9 cellular contexts compared by ENCODE assay signal in the genomic region with DNA sequence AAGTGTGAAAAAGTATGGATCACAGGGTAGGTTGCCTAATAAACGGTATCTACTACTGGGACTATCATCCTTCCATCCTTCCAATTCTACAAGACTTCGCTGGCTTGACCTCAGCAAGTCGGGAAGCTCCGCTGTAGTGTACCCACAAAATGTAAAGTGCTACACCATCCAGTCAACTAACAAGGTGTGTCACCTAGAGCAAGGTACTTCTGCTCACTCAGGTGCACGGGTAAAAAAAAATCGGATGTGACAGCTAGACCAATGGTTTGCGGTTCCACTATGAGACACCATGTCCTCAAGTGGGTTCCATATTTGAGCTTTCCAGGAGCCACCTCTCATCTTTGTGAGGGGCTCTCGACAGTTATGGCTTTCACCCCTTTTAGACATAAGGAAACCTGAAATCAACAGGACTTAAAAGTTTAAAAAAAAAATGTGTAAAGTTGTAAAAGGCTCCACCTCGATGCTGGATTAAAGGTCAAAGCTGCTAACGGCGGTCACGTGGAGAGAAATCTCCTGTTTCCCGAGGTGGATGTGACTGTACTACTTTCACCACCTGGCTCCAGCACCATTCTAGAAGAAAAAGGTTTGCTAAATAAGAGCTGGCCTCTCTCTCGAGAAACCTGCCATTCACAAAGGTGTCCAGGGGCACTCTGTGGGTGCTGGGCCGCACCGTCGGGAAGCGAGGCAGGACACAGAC. TPM values are rescaled to one million over a fixed set of nuclear protein-coding genes. Genes with fewer than 3 reads are reported as not detected.
A peak's percentile ranks its signal among the peaks of the same experiment; 100 is the strongest.
DNase-seq lines count a peak whose midpoint lies in the region; ATAC-seq, FAIRE-seq and TF ChIP-seq lines count a peak whose summit lies in the region.
"Had no signal": no experiment of that assay in that cellular context is flagged by ENCODE, and none has a peak within 500 bp of the region (broad histone marks: within the 10 kb centered on the region; RNA-seq: fewer than 3 reads in every experiment).

No MANE protein-coding gene starts in this region.

- H3K4me1 Mint-ChIP-seq in GM23338 = peaks cover 22% of the 10 kb centered on the region; the same call in 2 of the 3 replicates

- peaks cover 39% of the 10 kb centered on the region for H3K36me3 ChIP-seq in ACC112 (ENCODE audit: insufficient read depth, low read length)
- H3K36me3 ChIP-seq in GM23338 (ENCODE audit: insufficient read depth) = peaks cover 49% of the 10 kb centered on the region
- peaks cover 20 to 35% of the 10 kb centered on the region in 2 experiments for H3K36me3 ChIP-seq in keratinocyte (ENCODE audit: control insufficient read depth in 2 of 2, extremely low read depth in 1 of 2, insufficient read depth in 2 of 2, low read length in 2 of 2)
- peaks cover 21% of the 10 kb centered on the region for H3K36me3 ChIP-seq in thoracic aorta

- FAIRE-seq in keratinocyte (lab: Jason Lieb, UNC) = no peak

- H3K4me2 ChIP-seq in GM23338 (peak overlapping the region; percentile 88), keratinocyte (ENCODE audit: control insufficient read depth, extremely low read depth, insufficient read depth, low read depth, low read length) (peak overlapping the region; percentile 88)

- H3K27me3 ChIP-seq in ACC112 (ENCODE audit: insufficient read depth, low read length) (no peaks in the 10 kb centered on the region), GM23338 (ENCODE audit: insufficient read depth) (0 out of 2 replicates have a peak, but pooled peaks cover 4% of the 10 kb centered on the region), keratinocyte (ENCODE audit: control insufficient read depth, extremely low read depth, insufficient read depth, low read length) (no peaks in the 10 kb centered on the region), thoracic aorta (replicated peaks; ENCODE audit: insufficient read depth) (no peaks in the 10 kb centered on the region)

- peak overlapping the region; percentile 55 for H2AFZ ChIP-seq in ACC112 (ENCODE audit: low read length, unreplicated experiment)
- peak overlapping the region; percentile 93 for H2AFZ ChIP-seq in GM23338
- peak overlapping the region; percentile 73 for H2AFZ ChIP-seq in keratinocyte (ENCODE audit: control insufficient read depth, low read length)

- no peaks in the 10 kb centered on the region for H3K9me3 Mint-ChIP-seq in GM23338

- H3K9ac ChIP-seq in keratinocyte (ENCODE audit: control insufficient read depth, extremely low read depth, insufficient read depth, low read length) = peak overlapping the region; percentile 81

- H3K4me3 Mint-ChIP-seq in GM23338 = peak overlapping the region; percentile 93

- H3K27ac ChIP-seq in ACC112 (ENCODE audit: low read depth, low read length) (peak overlapping the region; percentile 48; the same call in 1 of the 2 replicates), GM23338 (ENCODE audit: low read depth) (no peak overlapping the region), keratinocyte (ENCODE audit: control insufficient read depth, insufficient read depth, low read length) (peak overlapping the region; percentile 72), thoracic aorta (peak overlapping the region; percentile 76 to 81)

- H4K20me1 ChIP-seq in GM23338 (replicated peaks; ENCODE audit: insufficient read depth) = peaks cover 43% of the 10 kb centered on the region
- H4K20me1 ChIP-seq in keratinocyte (ENCODE audit: control insufficient read depth, extremely low read depth, insufficient read depth, low read length) = peaks cover 3% of the 10 kb centered on the region

- H3K9me3 ChIP-seq in keratinocyte (ENCODE audit: control insufficient read depth, low read depth, low read length) = no peaks in the 10 kb centered on the region
- H3K9me3 ChIP-seq in thoracic aorta = no peaks in the 10 kb centered on the region

- no peaks in the 10 kb centered on the region for H3K9me1 ChIP-seq in keratinocyte (ENCODE audit: control insufficient read depth, extremely low read depth, insufficient read depth, low read length)

- TF ChIP-seq CTCF in GM23338 (conservative IDR thresholded peaks at IDR 0.05; ENCODE audit: low read depth in 2 of 2) (no peak), keratinocyte (optimal IDR thresholded peaks at IDR 0.05 in 1 of 3, IDR thresholded peaks at IDR 0.05 in 1 of 3, conservative IDR thresholded peaks at IDR 0.05 in 1 of 3; ENCODE audit: extremely low read depth in 1 of 3, insufficient read depth in 2 of 3, low read length in 3 of 3) (no peak), thoracic aorta (IDR thresholded peaks at IDR 0.05) (no peak)

- H3F3A ChIP-seq in GM23338 (replicated peaks; ENCODE audit: low read depth) = 0 out of 2 replicates have a peak, but pooled peaks cover 5% of the 10 kb centered on the region

- H3K4me3 ChIP-seq in ACC112 (ENCODE audit: low read depth, low read length) (peak overlapping the region; percentile 86), GM23338 (peak overlapping the region; percentile 90), keratinocyte (ENCODE audit: control insufficient read depth in 2 of 3, extremely low read depth in 1 of 3, insufficient read depth in 2 of 3, low read depth in 1 of 3, low read length in 3 of 3) (peak overlapping the region; percentile 69 to 93 (median 71)), thoracic aorta (peak overlapping the region; percentile 88)

- H3K27me3 Mint-ChIP-seq in GM23338 (ENCODE audit: insufficient read depth, low read depth, poor library complexity) = peaks cover 27% of the 10 kb centered on the region

- peaks cover 72% of the 10 kb centered on the region for H3K36me3 Mint-ChIP-seq in GM23338 (ENCODE audit: low read depth)

- no peak overlapping the region for H3K27ac Mint-ChIP-seq in GM23338

- H3K9me2 ChIP-seq in GM23338 (ENCODE audit: insufficient read depth) = no peaks in the 10 kb centered on the region

- H3K79me2 ChIP-seq in ACC112 (ENCODE audit: control insufficient read depth, insufficient read depth, low read length, unreplicated experiment) (peaks cover 64% of the 10 kb centered on the region), GM23338 (replicated peaks; ENCODE audit: insufficient read depth) (peaks cover 47% of the 10 kb centered on the region), keratinocyte (ENCODE audit: control insufficient read depth, insufficient read depth, low read length) (peaks cover 65% of the 10 kb centered on the region)

- DNase-seq in GM23338 (ENCODE audit: low spot score) (peak; percentile 25), keratinocyte (ENCODE audit: low read depth, low spot score) (no peak), thoracic aorta (ENCODE audit: low spot score) (no peak), amygdala (lab: John Stamatoyannopoulos, UW) (no peak), MV-4-11 (lab: John Stamatoyannopoulos, UW) (no peak), GM03348 (ENCODE audit: low spot score) (no peak)
- DNase-seq in activated gamma-delta T cell treated with anti-CD3 and anti-CD28 coated beads, Interleukin-2, amount 50 U/mL, for 16 hours (ENCODE audit: low read depth) = peak; percentile 39

- dilution Hi-C loops in keratinocyte (cut with MboI; ENCODE audit: extremely low pct_ligation_motif_present, low sequenced_read_pairs) = no loop called here

- peak; percentile 7 for ATAC-seq in GM23338
- ATAC-seq in thoracic aorta (ENCODE audit: insufficient number of reproducible peaks, low FRiP score, low read depth) = no peak

- H3K4me1 ChIP-seq in ACC112 (ENCODE audit: control insufficient read depth, insufficient read depth, low read length, unreplicated experiment) = peaks cover 46% of the 10 kb centered on the region
- peaks cover 23% of the 10 kb centered on the region for H3K4me1 ChIP-seq in GM23338 (ENCODE audit: insufficient read depth)
- H3K4me1 ChIP-seq in keratinocyte (ENCODE audit: control insufficient read depth, extremely low read depth, insufficient read depth, low read length) = peaks cover 31% of the 10 kb centered on the region
- H3K4me1 ChIP-seq in thoracic aorta (ENCODE audit: control insufficient read depth in 1 of 2, low read depth in 2 of 2) = peaks cover 28 to 52% of the 10 kb centered on the region in 2 donors

RNA-seq across cellular contexts. Expression of a gene that starts 0.7 kb away (rescaled TPM):
- 8.5 and 12.9 TPM in 2 replicates for total RNA-seq in GM23338 (2014; rRNA removed; shearing (Covaris generic))
- polyA plus RNA-seq in GM23338 (2016; fragmentation: Nextera tagmentation; extraction: Ambion mirVana) = 211 and 233 TPM in 2 replicates
- polyA plus RNA-seq in keratinocyte = 48.3 to 100 TPM (median 99.7 TPM) in 3 replicates
- polyA plus RNA-seq in keratinocyte (2011; ENCODE audit: low read depth) = 103 TPM
- polyA plus RNA-seq in keratinocyte (2011; cell fraction: cytosol; rRNA removed) = 59.0 and 59.8 TPM in 2 replicates
- polyA plus RNA-seq in keratinocyte (2011; cell fraction: nucleus; rRNA removed) = 9.8 and 16.4 TPM in 2 replicates
- polyA plus RNA-seq in keratinocyte (2012; ENCODE audit: low replicate concordance) = 71.0 and 118 TPM in 2 replicates
- 5.2 to 8.3 TPM (median 6.4 TPM) in 3 replicates for polyA minus RNA-seq in keratinocyte
- polyA minus RNA-seq in keratinocyte (2011; cell fraction: cytosol; rRNA and poly(A)+ RNA removed) = 37.8 TPM
- polyA minus RNA-seq in keratinocyte (2011; cell fraction: nucleus; rRNA and poly(A)+ RNA removed) = 3.3 and 3.9 TPM in 2 replicates
- total RNA-seq in thoracic aorta = 10 to 100 TPM; 16.8 to 21.1 TPM

RNA-seq across cellular contexts. Expression of a gene that starts 11.1 kb away (rescaled TPM):
- 43.6 and 47.4 TPM in 2 replicates for total RNA-seq in GM23338 (2014; rRNA removed; shearing (Covaris generic))
- polyA plus RNA-seq in GM23338 (2016; fragmentation: Nextera tagmentation; extraction: Ambion mirVana) = 33.4 and 42.7 TPM in 2 replicates
- polyA plus RNA-seq in keratinocyte = 70.7 to 86.9 TPM (median 75.3 TPM) in 3 replicates
- polyA plus RNA-seq in keratinocyte (2011; ENCODE audit: low read depth) = 211 TPM
- polyA plus RNA-seq in keratinocyte (2011; cell fraction: cytosol; rRNA removed) = 66.1 and 129 TPM in 2 replicates
- polyA plus RNA-seq in keratinocyte (2011; cell fraction: nucleus; rRNA removed) = 26.8 and 42.0 TPM in 2 replicates
- 79.1 and 112 TPM in 2 replicates for polyA plus RNA-seq in keratinocyte (2012; ENCODE audit: low replicate concordance)
- polyA minus RNA-seq in keratinocyte = 90.1 to 126 TPM (median 96.3 TPM) in 3 replicates
- polyA minus RNA-seq in keratinocyte (2011; cell fraction: cytosol; rRNA and poly(A)+ RNA removed) = 106 TPM
- polyA minus RNA-seq in keratinocyte (2011; cell fraction: nucleus; rRNA and poly(A)+ RNA removed) = 26.6 and 32.0 TPM in 2 replicates
- total RNA-seq in thoracic aorta = 10 to 100 TPM; 25.5 to 30.5 TPM

RNA-seq across cellular contexts. Expression of a gene that starts 12.2 kb away (rescaled TPM):
- total RNA-seq in GM23338 (2014; rRNA removed; shearing (Covaris generic)) = not detected in 2 replicates
- not detected in 2 replicates for polyA plus RNA-seq in GM23338 (2016; fragmentation: Nextera tagmentation; extraction: Ambion mirVana)
- 0.03 TPM in 1 of 3 replicates, not detected in the others for polyA plus RNA-seq in keratinocyte
- polyA plus RNA-seq in keratinocyte (2011; ENCODE audit: low read depth) = not detected
- polyA plus RNA-seq in keratinocyte (2011; cell fraction: cytosol; rRNA removed) = not detected in 2 replicates
- 0.04 TPM in 1 of 2 replicates, not detected in the other for polyA plus RNA-seq in keratinocyte (2011; cell fraction: nucleus; rRNA removed)
- polyA plus RNA-seq in keratinocyte (2012; ENCODE audit: low replicate concordance) = 0.02 and 0.08 TPM in 2 replicates
- not detected in 3 replicates for polyA minus RNA-seq in keratinocyte
- not detected for polyA minus RNA-seq in keratinocyte (2011; cell fraction: cytosol; rRNA and poly(A)+ RNA removed)
- polyA minus RNA-seq in keratinocyte (2011; cell fraction: nucleus; rRNA and poly(A)+ RNA removed) = not detected in 2 replicates
- total RNA-seq in thoracic aorta = under 1 TPM in 1 of 2 donors, not detected in 1; 0.54 TPM
- total RNA-seq: renal cortical epithelial cell had no signal

RNA-seq across cellular contexts. Expression of a gene that starts 24.4 kb away (rescaled TPM):
- total RNA-seq in GM23338 (2014; rRNA removed; shearing (Covaris generic)) = 41.4 and 47.7 TPM in 2 replicates
- 0.58 and 0.63 TPM in 2 replicates for polyA plus RNA-seq in GM23338 (2016; fragmentation: Nextera tagmentation; extraction: Ambion mirVana)
- polyA plus RNA-seq in keratinocyte = 102 to 171 TPM (median 138 TPM) in 3 replicates
- polyA plus RNA-seq in keratinocyte (2011; ENCODE audit: low read depth) = 63.5 TPM
- 76.8 and 119 TPM in 2 replicates for polyA plus RNA-seq in keratinocyte (2011; cell fraction: cytosol; rRNA removed)
- 133 and 140 TPM in 2 replicates for polyA plus RNA-seq in keratinocyte (2011; cell fraction: nucleus; rRNA removed)
- polyA plus RNA-seq in keratinocyte (2012; ENCODE audit: low replicate concordance) = 25.5 and 178 TPM in 2 replicates
- 74.1 to 149 TPM (median 79.1 TPM) in 3 replicates for polyA minus RNA-seq in keratinocyte
- polyA minus RNA-seq in keratinocyte (2011; cell fraction: cytosol; rRNA and poly(A)+ RNA removed) = 105 TPM
- 54.2 and 59.5 TPM in 2 replicates for polyA minus RNA-seq in keratinocyte (2011; cell fraction: nucleus; rRNA and poly(A)+ RNA removed)
- total RNA-seq in thoracic aorta = 100 to 1,000 TPM; 242 to 436 TPM

RNA-seq across cellular contexts. Expression of a gene that starts 50.4 kb away (rescaled TPM):
- 67.0 and 75.8 TPM in 2 replicates for total RNA-seq in GM23338 (2014; rRNA removed; shearing (Covaris generic))
- 52.1 and 52.9 TPM in 2 replicates for polyA plus RNA-seq in GM23338 (2016; fragmentation: Nextera tagmentation; extraction: Ambion mirVana)
- polyA plus RNA-seq in keratinocyte = 59.7 to 105 TPM (median 68.5 TPM) in 3 replicates
- polyA plus RNA-seq in keratinocyte (2011; ENCODE audit: low read depth) = 93.9 TPM
- polyA plus RNA-seq in keratinocyte (2011; cell fraction: cytosol; rRNA removed) = 83.6 and 87.1 TPM in 2 replicates
- 98.2 and 131 TPM in 2 replicates for polyA plus RNA-seq in keratinocyte (2011; cell fraction: nucleus; rRNA removed)
- 48.8 and 62.0 TPM in 2 replicates for polyA plus RNA-seq in keratinocyte (2012; ENCODE audit: low replicate concordance)
- 53.2 to 86.3 TPM (median 75.3 TPM) in 3 replicates for polyA minus RNA-seq in keratinocyte
- 29.9 TPM for polyA minus RNA-seq in keratinocyte (2011; cell fraction: cytosol; rRNA and poly(A)+ RNA removed)
- 20.0 and 32.0 TPM in 2 replicates for polyA minus RNA-seq in keratinocyte (2011; cell fraction: nucleus; rRNA and poly(A)+ RNA removed)
- 10 to 100 TPM; 50.9 to 52.6 TPM for total RNA-seq in thoracic aorta

Comparison
In these comparisons a context has a peak if more than half of its experiments do, and no peak if none do; other contexts are left out.
1. DNase-seq: peak in GM23338 (single experiment) and activated gamma-delta T cell treated with anti-CD3 and anti-CD28 coated beads, Interleukin-2, amount 50 U/mL, for 16 hours (single experiment); none in keratinocyte (single experiment), thoracic aorta (single experiment), amygdala (0 of 56), MV-4-11 (single experiment) and GM03348 (single experiment).
2. Peak in every context shown above with its lines, with median percentiles within 50 percentile points of each other: H2AFZ ChIP-seq and H3K4me3 ChIP-seq.